Comparison of ENCODE assay signal across 3 cellular contexts in the genomic region with DNA sequence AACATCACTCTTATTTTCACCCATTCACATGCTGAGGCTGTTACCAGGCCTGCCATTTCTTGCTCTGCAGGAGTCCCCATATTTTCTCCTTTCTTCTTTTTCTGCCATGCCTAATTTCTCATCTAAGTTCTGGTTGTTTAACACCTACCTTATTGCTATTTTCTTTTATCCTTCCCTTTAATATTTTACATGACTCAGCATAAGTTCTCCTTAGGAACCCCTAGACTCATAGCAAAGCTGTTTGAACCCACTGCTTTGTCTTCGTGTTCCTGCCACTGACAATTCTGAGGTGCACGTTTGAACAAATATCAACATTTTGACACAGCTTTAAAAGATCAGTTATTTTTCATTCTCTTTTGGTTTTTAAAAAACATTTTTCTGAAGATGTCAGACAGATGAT.
TF ChIP-seq lines count a peak whose summit lies in the region.

No MANE protein-coding gene starts in this region.

TF ChIP-seq in HepG2, 621 proteins besides CTCF, POLR2A, EP300 and RAD21:
- TF ChIP-seq NFE2L2 (IDR thresholded peaks at IDR 0.05; ENCODE audit: low read length) (peak; percentile 63), MAFK (conservative IDR thresholded peaks at IDR 0.05 in 1 of 2, IDR thresholded peaks at IDR 0.05 in 1 of 2; ENCODE audit: low read length in 2 of 2) (peak; percentile 72 to 87), MAFF (IDR thresholded peaks at IDR 0.05; ENCODE audit: low read depth, low read length) (peak; percentile 68; the same call in 1 of the 2 replicates), THAP11 (CRISPR knock-in tag; IDR thresholded peaks at IDR 0.05) (no peak), LCORL (IDR thresholded peaks at IDR 0.05) (no peak), LCORL (CRISPR knock-in tag; IDR thresholded peaks at IDR 0.05) (no peak), LBX2 (CRISPR knock-in tag; IDR thresholded peaks at IDR 0.05; ENCODE audit: borderline replicate concordance) (no peak), MEF2D (CRISPR knock-in tag; IDR thresholded peaks at IDR 0.05) (no peak)
TF ChIP-seq in HepG2: peak in this region for 3.

TF ChIP-seq in IMR-90, 13 proteins besides CTCF, POLR2A, EP300 and RAD21:
- TF ChIP-seq MAFK (IDR thresholded peaks at IDR 0.05; ENCODE audit: low read depth, low read length) (peak; percentile 82), NFE2L2 (IDR thresholded peaks at IDR 0.05; ENCODE audit: low read depth, low read length) (peak; percentile 74), CHD1 (IDR thresholded peaks at IDR 0.05; ENCODE audit: low read depth, low read length) (no peak), RCOR1 (IDR thresholded peaks at IDR 0.05; ENCODE audit: insufficient replicate concordance, low read length) (no peak)
- TF ChIP-seq, protein P1, sequence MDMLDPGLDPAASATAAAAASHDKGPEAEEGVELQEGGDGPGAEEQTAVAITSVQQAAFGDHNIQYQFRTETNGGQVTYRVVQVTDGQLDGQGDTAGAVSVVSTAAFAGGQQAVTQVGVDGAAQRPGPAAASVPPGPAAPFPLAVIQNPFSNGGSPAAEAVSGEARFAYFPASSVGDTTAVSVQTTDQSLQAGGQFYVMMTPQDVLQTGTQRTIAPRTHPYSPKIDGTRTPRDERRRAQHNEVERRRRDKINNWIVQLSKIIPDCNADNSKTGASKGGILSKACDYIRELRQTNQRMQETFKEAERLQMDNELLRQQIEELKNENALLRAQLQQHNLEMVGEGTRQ (IDR thresholded peaks at IDR 0.05; ENCODE audit: low read depth, low read length), result no peak

TF ChIP-seq in K562, 482 proteins besides CTCF, POLR2A, EP300 and RAD21:
- no peak for TF ChIP-seq MED1 (CRISPR knock-in tag; IDR thresholded peaks at IDR 0.05; ENCODE audit: borderline replicate concordance)
- TF ChIP-seq MAFK (IDR thresholded peaks at IDR 0.05; ENCODE audit: low read length), result peak; percentile 47; the same call in 1 of the 2 replicates
- peak; percentile 41; the same call in 1 of the 2 replicates for TF ChIP-seq MAFF (IDR thresholded peaks at IDR 0.05; ENCODE audit: low read length)
- TF ChIP-seq GTF2A2 (tag; IDR thresholded peaks at IDR 0.05), result no peak
- peak; percentile 67 for TF ChIP-seq C11orf30 (IDR thresholded peaks at IDR 0.05; ENCODE audit: low read depth)
- peak; percentile 68 for TF ChIP-seq MAFG (tag; conservative IDR thresholded peaks at IDR 0.05)
- TF ChIP-seq ZNF316 (IDR thresholded peaks at IDR 0.05), result peak; percentile 81
